ENCODE assay signal across 31 cellular contexts in the genomic region with DNA sequence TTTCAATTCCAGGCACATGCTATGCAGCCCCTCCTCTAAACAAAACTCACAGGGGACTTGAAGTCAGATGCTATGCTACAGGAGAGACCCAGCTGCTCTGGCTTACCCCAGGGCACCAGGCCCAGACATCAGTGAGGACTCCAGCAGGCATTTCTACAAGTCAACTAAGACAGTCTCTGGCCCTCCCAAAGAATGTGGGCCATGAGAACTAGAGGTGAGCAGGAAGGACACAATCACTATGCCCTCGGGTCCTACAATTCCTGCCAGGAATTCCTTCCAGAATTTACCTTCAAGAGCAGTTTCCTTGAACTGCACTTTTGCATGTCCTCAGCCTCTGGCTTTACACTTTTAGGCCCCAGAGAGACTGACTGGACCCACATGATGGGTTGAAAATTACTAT. TPM values are rescaled to one million over a fixed set of nuclear protein-coding genes. Genes with fewer than 3 reads are reported as not detected.
"Had no signal": no experiment of that assay in that cellular context is flagged by ENCODE, and none has a peak within 500 bp of the region (broad histone marks: within the 10 kb centered on the region; RNA-seq: fewer than 3 reads in every experiment).

No MANE protein-coding gene starts in this region.

- H3K4me3 ChIP-seq: ascending aorta, PC-9 had no signal

- H3K27ac Mint-ChIP-seq: activated CD4-positive, alpha-beta T cell treated with anti-CD3 and anti-CD28 coated beads, Interleukin-2, amount 10 ng/mL, durations not matched to agents 24 days and 14 days; activated CD8-positive, alpha-beta T cell treated with anti-CD3 and anti-CD28 coated beads, Interleukin-2, amount 10 ng/mL, durations not matched to agents 7 days and 5 days; activated naive CD4-positive, alpha-beta T cell treated with anti-CD3 and anti-CD28 coated beads, Interleukin-2, amount 50 U/mL, for 24 hours; activated naive CD8-positive, alpha-beta T cell treated with anti-CD3 and anti-CD28 coated beads, Interleukin-2, amount 10 ng/mL, durations not matched to agents 7 days and 5 days; activated T-cell treated with anti-CD3 and anti-CD28 coated beads, Interleukin-2, amount 50 U/mL, for 24 hours; activated T-helper 2 cell treated with anti-CD3 and anti-CD28 coated beads, Interferon-gamma antibody, Interleukin-2, Interleukin-4, amounts not matched to agents 10 μg/mL and 5 μg/mL and 100 μg/mL, durations not matched to agents 14 hours and 24 hours and 36 hours had no signal

- H3K4me1 ChIP-seq: ascending aorta had no signal

- H3K9me3 Mint-ChIP-seq: activated CD4-positive, alpha-beta T cell treated with anti-CD3 and anti-CD28 coated beads, Interleukin-2, amount 10 ng/mL, durations not matched to agents 24 days and 14 days; activated naive CD4-positive, alpha-beta T cell treated with anti-CD3 and anti-CD28 coated beads, Interleukin-2, amount 50 U/mL, for 24 hours; activated naive CD8-positive, alpha-beta T cell treated with anti-CD3 and anti-CD28 coated beads, Interleukin-2, amount 10 ng/mL, durations not matched to agents 7 days and 5 days; activated T-cell treated with anti-CD3 and anti-CD28 coated beads, Interleukin-2, amount 50 U/mL, for 24 hours; activated T-helper 2 cell treated with anti-CD3 and anti-CD28 coated beads, Interferon-gamma antibody, Interleukin-2, Interleukin-4, amounts not matched to agents 10 μg/mL and 5 μg/mL and 100 μg/mL, durations not matched to agents 14 hours and 24 hours and 36 hours had no signal

- H3K4me2 ChIP-seq: PC-9 had no signal

- H2AFZ ChIP-seq: PC-9 had no signal

- ATAC-seq: activated CD8-positive, alpha-beta T cell treated with anti-CD3 and anti-CD28 coated beads, Interleukin-2, amount 10 ng/mL, durations not matched to agents 7 days and 5 days; Right ventricle myocardium inferior had no signal

- H3K27me3 ChIP-seq: ascending aorta had no signal

- H3K9me3 ChIP-seq: ascending aorta had no signal

- H3K27ac ChIP-seq: ascending aorta, PC-9, RWPE1 had no signal

- H3K4me1 Mint-ChIP-seq: activated CD4-positive, alpha-beta T cell treated with anti-CD3 and anti-CD28 coated beads, Interleukin-2, amount 10 ng/mL, durations not matched to agents 24 days and 14 days; activated naive CD4-positive, alpha-beta T cell treated with anti-CD3 and anti-CD28 coated beads, Interleukin-2, amount 50 U/mL, for 24 hours; activated naive CD8-positive, alpha-beta T cell treated with anti-CD3 and anti-CD28 coated beads, Interleukin-2, amount 10 ng/mL, durations not matched to agents 7 days and 5 days had no signal

- H3K4me3 Mint-ChIP-seq: activated CD4-positive, alpha-beta T cell treated with anti-CD3 and anti-CD28 coated beads, Interleukin-2, amount 10 ng/mL, durations not matched to agents 24 days and 14 days; activated CD8-positive, alpha-beta T cell treated with anti-CD3 and anti-CD28 coated beads, Interleukin-2, amount 10 ng/mL, durations not matched to agents 7 days and 5 days; activated naive CD4-positive, alpha-beta T cell treated with anti-CD3 and anti-CD28 coated beads, Interleukin-2, amount 50 U/mL, for 24 hours; activated naive CD8-positive, alpha-beta T cell treated with anti-CD3 and anti-CD28 coated beads, Interleukin-2, amount 10 ng/mL, durations not matched to agents 7 days and 5 days; activated T-cell treated with anti-CD3 and anti-CD28 coated beads, Interleukin-2, amount 50 U/mL, for 24 hours had no signal

- H3K36me3 Mint-ChIP-seq: activated naive CD8-positive, alpha-beta T cell treated with anti-CD3 and anti-CD28 coated beads, Interleukin-2, amount 10 ng/mL, durations not matched to agents 7 days and 5 days had no signal

- H3K27me3 Mint-ChIP-seq: activated CD4-positive, alpha-beta T cell treated with anti-CD3 and anti-CD28 coated beads, Interleukin-2, amount 10 ng/mL, durations not matched to agents 24 days and 14 days; activated naive CD4-positive, alpha-beta T cell treated with anti-CD3 and anti-CD28 coated beads, Interleukin-2, amount 50 U/mL, for 24 hours; activated naive CD8-positive, alpha-beta T cell treated with anti-CD3 and anti-CD28 coated beads, Interleukin-2, amount 10 ng/mL, durations not matched to agents 7 days and 5 days; activated T-cell treated with anti-CD3 and anti-CD28 coated beads, Interleukin-2, amount 50 U/mL, for 24 hours had no signal

- DNase-seq: activated CD4-positive, alpha-beta T cell treated with anti-CD3 and anti-CD28 coated beads, Interleukin-2, amount 10 ng/mL, durations not matched to agents 24 days and 14 days; activated CD4-positive, alpha-beta T cell treated with anti-CD3 and anti-CD28 coated beads, Interleukin-2, amount 50 U/mL, for 4 hours; activated CD8-positive, alpha-beta T cell treated with anti-CD3 and anti-CD28 coated beads, Interleukin-2, amount 10 ng/mL, durations not matched to agents 7 days and 5 days; activated gamma-delta T cell; activated naive CD4-positive, alpha-beta T cell treated with Interleukin-2 at 50 U/mL for 16 hours; activated naive CD8-positive, alpha-beta T cell treated with anti-CD3 and anti-CD28 coated beads, Interleukin-2, amount 10 ng/mL, durations not matched to agents 7 days and 5 days; activated T-cell treated with anti-CD3 and anti-CD28 coated beads, Interleukin-2, amount 50 U/mL, for 24 hours; amygdala; Kasumi-1; KG1; NCI-H1105; NCI-H1436; NCI-H1694; NCI-H1930; NCI-H2081 treated with DMSO at 0.1 percent for 48 hours; NCI-H345; NCI-H524 treated with DMSO at 0.1 percent for 48 hours; PC-9; SIG-M5; T1000 had no signal

RNA-seq across cellular contexts. Expression of a gene that starts 41.6 kb away (rescaled TPM):
- total RNA-seq: activated CD4-positive, alpha-beta T cell treated with anti-CD3 and anti-CD28 coated beads, Interleukin-2, amount 10 ng/mL, durations not matched to agents 24 days and 14 days; activated CD8-positive, alpha-beta T cell treated with anti-CD3 and anti-CD28 coated beads, Interleukin-2, amount 10 ng/mL, durations not matched to agents 7 days and 5 days; activated naive CD8-positive, alpha-beta T cell treated with anti-CD3 and anti-CD28 coated beads, Interleukin-2, amount 10 ng/mL, durations not matched to agents 7 days and 5 days; activated T-helper 2 cell treated with anti-CD3 and anti-CD28 coated beads, Interferon-gamma antibody, Interleukin-2, Interleukin-4, amounts not matched to agents 10 μg/mL and 5 μg/mL and 100 μg/mL, durations not matched to agents 14 hours and 24 hours and 36 hours; ascending aorta; cardiac septum; NCI-H460; PC-9; Right ventricle myocardium inferior; SK-MEL-5; T-helper 1 cell treated with Interleukin-12 subunit alpha and Interleukin-12 subunit beta and Interleukin-4 antibody, amounts not matched to agents 30 ng/mL and 1 ng/mL, for 36 hours; T-helper 2 cell treated with Interferon-gamma antibody and Interleukin-4, amounts not matched to agents 100 ng/mL and 5 ng/mL, for 36 hours had no signal
- polyA plus RNA-seq: adipose tissue had no signal
